In the genomic region with DNA sequence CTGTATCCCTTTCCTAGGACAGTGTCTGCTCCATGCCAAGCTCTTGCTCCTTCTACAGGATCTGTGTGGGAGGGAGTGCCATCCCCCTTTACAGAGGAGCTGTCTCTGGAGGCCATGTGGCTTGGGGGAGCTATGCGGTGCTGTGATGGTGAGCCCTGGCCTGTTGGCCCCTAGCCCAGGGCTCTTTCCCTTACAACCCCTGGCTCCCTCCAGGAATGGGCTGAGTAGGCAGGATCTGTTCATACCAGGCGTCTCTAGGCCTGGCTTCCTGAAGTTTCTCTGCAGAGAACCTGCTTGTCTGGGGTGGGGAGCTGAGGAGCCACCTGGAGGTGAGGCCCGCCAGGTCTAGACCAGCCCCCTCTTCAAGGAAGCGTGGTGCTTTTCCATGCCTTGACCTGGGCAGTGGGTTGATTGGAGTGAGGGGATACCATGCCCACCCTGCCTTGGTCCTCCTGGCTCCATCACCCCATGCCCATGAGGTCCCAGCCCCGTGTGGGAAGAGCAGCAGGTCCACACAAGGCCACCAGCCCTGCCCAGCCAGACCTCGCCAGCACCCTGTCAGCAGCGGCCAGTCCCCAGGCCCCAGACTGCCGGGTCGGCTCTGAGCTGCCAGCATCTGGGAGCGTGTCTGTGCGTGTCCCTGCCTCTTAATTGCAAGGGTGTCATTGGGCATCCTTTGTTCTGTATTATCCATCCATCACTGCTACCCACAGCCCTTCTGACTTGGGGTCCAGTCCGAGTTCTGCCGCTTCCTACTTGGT, we compare ENCODE assay signal across 2 cellular contexts.
TF ChIP-seq lines count a peak whose summit lies in the region.

No MANE protein-coding gene starts in this region.

TF ChIP-seq in HEK293, 187 proteins besides CTCF, POLR2A, EP300 and RAD21:
- TF ChIP-seq, protein P1, sequence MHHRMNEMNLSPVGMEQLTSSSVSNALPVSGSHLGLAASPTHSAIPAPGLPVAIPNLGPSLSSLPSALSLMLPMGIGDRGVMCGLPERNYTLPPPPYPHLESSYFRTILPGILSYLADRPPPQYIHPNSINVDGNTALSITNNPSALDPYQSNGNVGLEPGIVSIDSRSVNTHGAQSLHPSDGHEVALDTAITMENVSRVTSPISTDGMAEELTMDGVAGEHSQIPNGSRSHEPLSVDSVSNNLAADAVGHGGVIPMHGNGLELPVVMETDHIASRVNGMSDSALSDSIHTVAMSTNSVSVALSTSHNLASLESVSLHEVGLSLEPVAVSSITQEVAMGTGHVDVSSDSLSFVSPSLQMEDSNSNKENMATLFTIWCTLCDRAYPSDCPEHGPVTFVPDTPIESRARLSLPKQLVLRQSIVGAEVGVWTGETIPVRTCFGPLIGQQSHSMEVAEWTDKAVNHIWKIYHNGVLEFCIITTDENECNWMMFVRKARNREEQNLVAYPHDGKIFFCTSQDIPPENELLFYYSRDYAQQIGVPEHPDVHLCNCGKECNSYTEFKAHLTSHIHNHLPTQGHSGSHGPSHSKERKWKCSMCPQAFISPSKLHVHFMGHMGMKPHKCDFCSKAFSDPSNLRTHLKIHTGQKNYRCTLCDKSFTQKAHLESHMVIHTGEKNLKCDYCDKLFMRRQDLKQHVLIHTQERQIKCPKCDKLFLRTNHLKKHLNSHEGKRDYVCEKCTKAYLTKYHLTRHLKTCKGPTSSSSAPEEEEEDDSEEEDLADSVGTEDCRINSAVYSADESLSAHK (tag by site-specific recombination; IDR thresholded peaks at IDR 0.05): no peak
- TF ChIP-seq ZNF600 (tag by site-specific recombination; IDR thresholded peaks at IDR 0.05): 0 out of 2 replicates have a peak, but pooled peaks have one; percentile 11
- peak; percentile 86 for TF ChIP-seq ZBTB48 (tag by site-specific recombination; IDR thresholded peaks at IDR 0.05)
- no peak for TF ChIP-seq ZNF660 (tag by site-specific recombination; IDR thresholded peaks at IDR 0.05)
- TF ChIP-seq ZBTB20 (tag by site-specific recombination; IDR thresholded peaks at IDR 0.05): peak; percentile 30; the same call in 1 of the 2 replicates
- TF ChIP-seq, protein P2, sequence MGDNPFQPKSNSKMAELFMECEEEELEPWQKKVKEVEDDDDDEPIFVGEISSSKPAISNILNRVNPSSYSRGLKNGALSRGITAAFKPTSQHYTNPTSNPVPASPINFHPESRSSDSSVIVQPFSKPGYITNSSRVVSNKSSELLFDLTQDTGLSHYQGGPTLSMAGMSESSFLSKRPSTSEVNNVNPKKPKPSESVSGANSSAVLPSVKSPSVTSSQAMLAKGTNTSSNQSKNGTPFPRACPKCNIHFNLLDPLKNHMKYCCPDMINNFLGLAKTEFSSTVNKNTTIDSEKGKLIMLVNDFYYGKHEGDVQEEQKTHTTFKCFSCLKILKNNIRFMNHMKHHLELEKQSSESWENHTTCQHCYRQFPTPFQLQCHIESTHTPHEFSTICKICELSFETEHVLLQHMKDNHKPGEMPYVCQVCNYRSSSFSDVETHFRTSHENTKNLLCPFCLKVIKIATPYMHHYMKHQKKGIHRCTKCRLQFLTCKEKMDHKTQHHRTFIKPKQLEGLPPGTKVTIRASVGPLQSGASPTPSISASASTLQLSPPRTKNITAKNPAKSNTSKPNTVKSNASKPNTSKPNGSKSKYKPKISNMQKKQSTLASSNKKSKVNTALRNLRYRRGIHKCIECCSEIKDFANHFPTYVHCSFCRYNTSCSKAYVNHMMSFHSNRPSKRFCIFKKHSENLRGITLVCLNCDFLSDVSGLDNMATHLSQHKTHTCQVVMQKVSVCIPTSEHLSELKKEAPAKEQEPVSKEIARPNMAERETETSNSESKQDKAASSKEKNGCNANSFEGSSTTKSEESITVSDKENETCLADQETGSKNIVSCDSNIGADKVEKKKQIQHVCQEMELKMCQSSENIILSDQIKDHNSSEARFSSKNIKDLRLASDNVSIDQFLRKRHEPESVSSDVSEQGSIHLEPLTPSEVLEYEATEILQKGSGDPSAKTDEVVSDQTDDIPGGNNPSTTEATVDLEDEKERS (tag by site-specific recombination; IDR thresholded peaks at IDR 0.05): no peak
- TF ChIP-seq, protein P3, sequence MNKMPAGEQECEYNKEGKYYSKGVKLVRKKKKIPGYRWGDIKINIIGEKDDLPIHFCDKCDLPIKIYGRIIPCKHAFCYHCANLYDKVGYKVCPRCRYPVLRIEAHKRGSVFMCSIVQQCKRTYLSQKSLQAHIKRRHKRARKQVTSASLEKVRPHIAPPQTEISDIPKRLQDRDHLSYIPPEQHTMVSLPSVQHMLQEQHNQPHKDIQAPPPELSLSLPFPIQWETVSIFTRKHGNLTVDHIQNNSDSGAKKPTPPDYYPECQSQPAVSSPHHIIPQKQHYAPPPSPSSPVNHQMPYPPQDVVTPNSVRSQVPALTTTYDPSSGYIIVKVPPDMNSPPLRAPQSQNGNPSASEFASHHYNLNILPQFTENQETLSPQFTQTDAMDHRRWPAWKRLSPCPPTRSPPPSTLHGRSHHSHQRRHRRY (tag by site-specific recombination; IDR thresholded peaks at IDR 0.05): no peak
- no peak for TF ChIP-seq ZNF112 (tag by site-specific recombination; IDR thresholded peaks at IDR 0.05)
- TF ChIP-seq MEIS1 (CRISPR knock-in tag; IDR thresholded peaks at IDR 0.05; ENCODE audit: borderline replicate concordance): no peak
- no peak for TF ChIP-seq ZNF561 (tag by site-specific recombination; IDR thresholded peaks at IDR 0.05; ENCODE audit: borderline replicate concordance)
- TF ChIP-seq, protein P4, sequence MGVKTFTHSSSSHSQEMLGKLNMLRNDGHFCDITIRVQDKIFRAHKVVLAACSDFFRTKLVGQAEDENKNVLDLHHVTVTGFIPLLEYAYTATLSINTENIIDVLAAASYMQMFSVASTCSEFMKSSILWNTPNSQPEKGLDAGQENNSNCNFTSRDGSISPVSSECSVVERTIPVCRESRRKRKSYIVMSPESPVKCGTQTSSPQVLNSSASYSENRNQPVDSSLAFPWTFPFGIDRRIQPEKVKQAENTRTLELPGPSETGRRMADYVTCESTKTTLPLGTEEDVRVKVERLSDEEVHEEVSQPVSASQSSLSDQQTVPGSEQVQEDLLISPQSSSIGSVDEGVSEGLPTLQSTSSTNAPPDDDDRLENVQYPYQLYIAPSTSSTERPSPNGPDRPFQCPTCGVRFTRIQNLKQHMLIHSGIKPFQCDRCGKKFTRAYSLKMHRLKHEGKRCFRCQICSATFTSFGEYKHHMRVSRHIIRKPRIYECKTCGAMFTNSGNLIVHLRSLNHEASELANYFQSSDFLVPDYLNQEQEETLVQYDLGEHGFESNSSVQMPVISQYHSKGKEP (tag by site-specific recombination; IDR thresholded peaks at IDR 0.05): no peak
- TF ChIP-seq ZNF658 (tag by site-specific recombination; IDR thresholded peaks at IDR 0.05): no peak
- TF ChIP-seq ZNF610 (tag by site-specific recombination; IDR thresholded peaks at IDR 0.05; ENCODE audit: borderline replicate concordance): no peak
- no peak for TF ChIP-seq ZFP41 (tag by site-specific recombination; IDR thresholded peaks at IDR 0.05; ENCODE audit: borderline replicate concordance)
- no peak for TF ChIP-seq ZNF843 (tag by site-specific recombination; IDR thresholded peaks at IDR 0.05)
- TF ChIP-seq ZNF654 (tag by site-specific recombination; IDR thresholded peaks at IDR 0.05; ENCODE audit: low read depth): no peak
- TF ChIP-seq SALL2 (tag by site-specific recombination; IDR thresholded peaks at IDR 0.05; ENCODE audit: borderline replicate concordance): no peak
TF ChIP-seq in HEK293: peak in this region for 3.

TF ChIP-seq in SK-N-SH, 30 proteins besides CTCF, POLR2A, EP300 and RAD21:
- no peak for TF ChIP-seq SIN3A (IDR thresholded peaks at IDR 0.05; ENCODE audit: borderline replicate concordance, low read depth, low read length)
- TF ChIP-seq, protein P5, sequence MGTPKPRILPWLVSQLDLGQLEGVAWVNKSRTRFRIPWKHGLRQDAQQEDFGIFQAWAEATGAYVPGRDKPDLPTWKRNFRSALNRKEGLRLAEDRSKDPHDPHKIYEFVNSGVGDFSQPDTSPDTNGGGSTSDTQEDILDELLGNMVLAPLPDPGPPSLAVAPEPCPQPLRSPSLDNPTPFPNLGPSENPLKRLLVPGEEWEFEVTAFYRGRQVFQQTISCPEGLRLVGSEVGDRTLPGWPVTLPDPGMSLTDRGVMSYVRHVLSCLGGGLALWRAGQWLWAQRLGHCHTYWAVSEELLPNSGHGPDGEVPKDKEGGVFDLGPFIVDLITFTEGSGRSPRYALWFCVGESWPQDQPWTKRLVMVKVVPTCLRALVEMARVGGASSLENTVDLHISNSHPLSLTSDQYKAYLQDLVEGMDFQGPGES (IDR thresholded peaks at IDR 0.05; ENCODE audit: low read depth, low read length): no peak
- TF ChIP-seq FOSL2 (IDR thresholded peaks at IDR 0.05; ENCODE audit: borderline replicate concordance, low read depth): no peak
- TF ChIP-seq MXI1 (IDR thresholded peaks at IDR 0.05; ENCODE audit: low read depth, low read length): no peak
- TF ChIP-seq, protein P6, sequence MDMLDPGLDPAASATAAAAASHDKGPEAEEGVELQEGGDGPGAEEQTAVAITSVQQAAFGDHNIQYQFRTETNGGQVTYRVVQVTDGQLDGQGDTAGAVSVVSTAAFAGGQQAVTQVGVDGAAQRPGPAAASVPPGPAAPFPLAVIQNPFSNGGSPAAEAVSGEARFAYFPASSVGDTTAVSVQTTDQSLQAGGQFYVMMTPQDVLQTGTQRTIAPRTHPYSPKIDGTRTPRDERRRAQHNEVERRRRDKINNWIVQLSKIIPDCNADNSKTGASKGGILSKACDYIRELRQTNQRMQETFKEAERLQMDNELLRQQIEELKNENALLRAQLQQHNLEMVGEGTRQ (IDR thresholded peaks at IDR 0.05; ENCODE audit: borderline replicate concordance, low read depth, low read length): no peak
- TF ChIP-seq, protein P7, sequence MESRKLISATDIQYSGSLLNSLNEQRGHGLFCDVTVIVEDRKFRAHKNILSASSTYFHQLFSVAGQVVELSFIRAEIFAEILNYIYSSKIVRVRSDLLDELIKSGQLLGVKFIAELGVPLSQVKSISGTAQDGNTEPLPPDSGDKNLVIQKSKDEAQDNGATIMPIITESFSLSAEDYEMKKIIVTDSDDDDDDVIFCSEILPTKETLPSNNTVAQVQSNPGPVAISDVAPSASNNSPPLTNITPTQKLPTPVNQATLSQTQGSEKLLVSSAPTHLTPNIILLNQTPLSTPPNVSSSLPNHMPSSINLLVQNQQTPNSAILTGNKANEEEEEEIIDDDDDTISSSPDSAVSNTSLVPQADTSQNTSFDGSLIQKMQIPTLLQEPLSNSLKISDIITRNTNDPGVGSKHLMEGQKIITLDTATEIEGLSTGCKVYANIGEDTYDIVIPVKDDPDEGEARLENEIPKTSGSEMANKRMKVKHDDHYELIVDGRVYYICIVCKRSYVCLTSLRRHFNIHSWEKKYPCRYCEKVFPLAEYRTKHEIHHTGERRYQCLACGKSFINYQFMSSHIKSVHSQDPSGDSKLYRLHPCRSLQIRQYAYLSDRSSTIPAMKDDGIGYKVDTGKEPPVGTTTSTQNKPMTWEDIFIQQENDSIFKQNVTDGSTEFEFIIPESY (IDR thresholded peaks at IDR 0.05; ENCODE audit: borderline replicate concordance, low read depth): no peak
- no peak for TF ChIP-seq JUND (IDR thresholded peaks at IDR 0.05)
- no peak for TF ChIP-seq FOXM1 (IDR thresholded peaks at IDR 0.05; ENCODE audit: low read depth)
- TF ChIP-seq, protein P8, sequence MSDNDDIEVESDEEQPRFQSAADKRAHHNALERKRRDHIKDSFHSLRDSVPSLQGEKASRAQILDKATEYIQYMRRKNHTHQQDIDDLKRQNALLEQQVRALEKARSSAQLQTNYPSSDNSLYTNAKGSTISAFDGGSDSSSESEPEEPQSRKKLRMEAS (IDR thresholded peaks at IDR 0.05; ENCODE audit: low read depth): no peak
- TF ChIP-seq TCF12 (IDR thresholded peaks at IDR 0.05): no peak
- TF ChIP-seq, protein P9, sequence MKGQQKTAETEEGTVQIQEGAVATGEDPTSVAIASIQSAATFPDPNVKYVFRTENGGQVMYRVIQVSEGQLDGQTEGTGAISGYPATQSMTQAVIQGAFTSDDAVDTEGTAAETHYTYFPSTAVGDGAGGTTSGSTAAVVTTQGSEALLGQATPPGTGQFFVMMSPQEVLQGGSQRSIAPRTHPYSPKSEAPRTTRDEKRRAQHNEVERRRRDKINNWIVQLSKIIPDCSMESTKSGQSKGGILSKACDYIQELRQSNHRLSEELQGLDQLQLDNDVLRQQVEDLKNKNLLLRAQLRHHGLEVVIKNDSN (IDR thresholded peaks at IDR 0.05; ENCODE audit: borderline replicate concordance, low read depth): no peak
- no peak for TF ChIP-seq EZH2phosphoT487 (IDR thresholded peaks at IDR 0.05; ENCODE audit: borderline replicate concordance, low read depth)
